In genomic region chr12:9331218-9331626, GRCh38 we compare ENCODE assay signal across 8 cellular contexts.
DNase-seq lines count a peak whose midpoint lies in the region; ATAC-seq and TF ChIP-seq lines count a peak whose summit lies in the region.

No MANE protein-coding gene starts in this region.

- H3K36me3 Mint-ChIP-seq in activated CD4-positive, alpha-beta T cell treated with anti-CD3 and anti-CD28 coated beads, Interleukin-2, amount 10 ng/mL, durations not matched to agents 7 days and 5 days (ENCODE audit: low read depth): peaks cover 3% of the 10 kb centered on the region

- peaks cover 0 to 6% of the 10 kb centered on the region in 2 donors for H3K9me3 ChIP-seq in lung (ENCODE audit: control insufficient read depth in 2 of 2, insufficient read depth in 1 of 2, low read length in 1 of 2)

- H3K27ac Mint-ChIP-seq in activated CD4-positive, alpha-beta T cell treated with anti-CD3 and anti-CD28 coated beads, Interleukin-2, amount 10 ng/mL, durations not matched to agents 7 days and 5 days: no peak overlapping the region

- H3K4me3 ChIP-seq in dorsolateral prefrontal cortex (no peak overlapping the region), lung (no peak overlapping the region)

- DNase-seq in AG08396 (ENCODE audit: low spot score): peak; percentile 69
- DNase-seq in NCI-H2107 treated with DMSO at 0.1 percent for 48 hours (lab: John Stamatoyannopoulos, UW; ENCODE audit: unreplicated experiment): peak; percentile 48
- peak; percentile 69 for DNase-seq in activated CD4-positive, alpha-beta T cell treated with anti-CD3 and anti-CD28 coated beads, Interleukin-2, amount 10 ng/mL, durations not matched to agents 7 days and 5 days
- peak; percentile 17 to 87 (median 77) for DNase-seq in dorsolateral prefrontal cortex
- peak; percentile 64 for DNase-seq in lung (ENCODE audit: low spot score)
- peak; percentile 63 for DNase-seq in stimulated activated CD8-positive, alpha-beta memory T cell treated with anti-CD3 and anti-CD28 coated beads, Interleukin-15, amount 100 ng/mL, for 24 hours (ENCODE audit: low read depth)

- TF ChIP-seq CTCF in dorsolateral prefrontal cortex (IDR thresholded peaks at IDR 0.05 in 54 of 56, conservative IDR thresholded peaks at IDR 0.05 in 2 of 56; ENCODE audit: low read depth in 1 of 56, partially characterized antibody in 56 of 56) (peak; percentile 75 to 99 (median 94)), lung (IDR thresholded peaks at IDR 0.05; ENCODE audit: control extremely low read depth, extremely low read depth) (peak; percentile 91)

- H3K27ac ChIP-seq in dorsolateral prefrontal cortex (no peak overlapping the region), lung (ENCODE audit: low read depth in 1 of 2, low read length in 1 of 2) (no peak overlapping the region)

- 10 to 13% methylated on average over 5 of the region's 5 CpGs for WGBS in lung, 2 donors

- POLR2A ChIA-PET in activated CD4-positive, alpha-beta T cell treated with anti-CD3 and anti-CD28 coated beads, Interleukin-2, amount 10 ng/mL, durations not matched to agents 7 days and 5 days (lab: Charles Lee): no interaction called here

- CTCF ChIA-PET in activated CD4-positive, alpha-beta T cell treated with anti-CD3 and anti-CD28 coated beads, Interleukin-2, amount 10 ng/mL, durations not matched to agents 7 days and 5 days (lab: Charles Lee): interaction anchor here (0.6 to 3.6 kb wide), 9 partner anchors 10 to 411 kb away, joined by 3 to 20 read pairs (median 3); partner anchors contain the start of gene CLEC2D

- no peaks in the 10 kb centered on the region for H3K4me1 ChIP-seq in lung (ENCODE audit: control insufficient read depth in 2 of 2, insufficient read depth in 2 of 2, low read length in 2 of 2)

- intact Hi-C loops in dorsolateral prefrontal cortex (cut with DNase I): loop anchor here (5.0 to 10.0 kb wide), 2 partner anchors 374 to 381 kb away; no protein-coding TSS in a partner anchor

- H3K9me3 Mint-ChIP-seq in activated CD4-positive, alpha-beta T cell treated with anti-CD3 and anti-CD28 coated beads, Interleukin-2, amount 10 ng/mL, durations not matched to agents 7 days and 5 days: peaks cover 2% of the 10 kb centered on the region

- ATAC-seq in GM19023 (IDR thresholded peaks at IDR 0.05; ENCODE audit: unreplicated experiment) (peak; percentile 64), lung (ENCODE audit: insufficient read depth, low FRiP score) (peak; percentile 69), GM21825 (IDR thresholded peaks at IDR 0.05; ENCODE audit: unreplicated experiment) (no peak)

- peaks cover 29% of the 10 kb centered on the region for H3K4me1 Mint-ChIP-seq in activated CD4-positive, alpha-beta T cell treated with anti-CD3 and anti-CD28 coated beads, Interleukin-2, amount 10 ng/mL, durations not matched to agents 7 days and 5 days

- H3K27me3 ChIP-seq in dorsolateral prefrontal cortex: no peaks in the 10 kb centered on the region
- no peaks in the 10 kb centered on the region for H3K27me3 ChIP-seq in lung (ENCODE audit: control insufficient read depth, insufficient read depth)

- H3K36me3 ChIP-seq in lung (ENCODE audit: control insufficient read depth in 2 of 2, insufficient read depth in 2 of 2, low read length in 2 of 2): no peaks in the 10 kb centered on the region

- H3K27me3 Mint-ChIP-seq in activated CD4-positive, alpha-beta T cell treated with anti-CD3 and anti-CD28 coated beads, Interleukin-2, amount 10 ng/mL, durations not matched to agents 7 days and 5 days: no peaks in the 10 kb centered on the region

- H3K4me3 Mint-ChIP-seq in activated CD4-positive, alpha-beta T cell treated with anti-CD3 and anti-CD28 coated beads, Interleukin-2, amount 10 ng/mL, durations not matched to agents 7 days and 5 days: no peak overlapping the region
